In genomic region chr3:182201769-182202168, GRCh38 we compare ENCODE assay signal across 33 cellular contexts.
"Had no signal": no experiment of that assay in that cellular context is flagged by ENCODE, and none has a peak within 500 bp of the region (broad histone marks: within the 10 kb centered on the region; RNA-seq: fewer than 3 reads in every experiment).

No MANE protein-coding gene starts in this region.

- H3K4me1 ChIP-seq: colonic mucosa, heart right ventricle, left lung, lower lobe of right lung, parathyroid adenoma, psoas muscle, right atrium auricular region had no signal

- H3K27ac ChIP-seq: cardiac muscle cell, colonic mucosa, heart right ventricle, left lung, lower lobe of right lung, parathyroid adenoma, psoas muscle, right atrium auricular region had no signal

- H3K4me2 ChIP-seq: smooth muscle cell had no signal

- H2AFZ ChIP-seq: parathyroid adenoma had no signal

- H3K9ac ChIP-seq: parathyroid adenoma had no signal

- ATAC-seq: activated CD4-positive, alpha-beta T cell treated with anti-CD3 and anti-CD28 coated beads for 36 hours; activated CD8-positive, alpha-beta memory T cell treated with anti-CD3 and anti-CD28 coated beads, Interleukin-2, amount 10 ng/mL, durations not matched to agents 7 days and 5 days; activated CD8-positive, alpha-beta T cell treated with anti-CD3 and anti-CD28 coated beads, Interleukin-2, amount 10 ng/mL, durations not matched to agents 7 days and 5 days; activated naive CD8-positive, alpha-beta T cell treated with anti-CD3 and anti-CD28 coated beads, Interleukin-2, amount 50 U/mL, for 24 hours; heart right ventricle; left lung; lower lobe of right lung; mucosa of descending colon; natural killer cell treated with Interleukin-12 subunit alpha and Interleukin-12 subunit beta and Interleukin-15 and Interleukin-18, amount 100 ng/mL, for 72 hours; psoas muscle; stimulated activated memory B cell treated with anti-CD40 and anti-IgM and Interleukin-4, amounts not matched to agents 10 μg/mL and 1 μg/mL and 100 μg/mL, for 72 hours; stimulated activated naive CD8-positive, alpha-beta T cell treated with anti-CD3 and anti-CD28 coated beads, Interleukin-15, amount 100 ng/mL, for 72 hours had no signal

- H3K27ac Mint-ChIP-seq: activated CD4-positive, alpha-beta T cell treated with anti-CD3 and anti-CD28 coated beads for 36 hours; activated CD8-positive, alpha-beta memory T cell treated with anti-CD3 and anti-CD28 coated beads, Interleukin-2, amount 10 ng/mL, durations not matched to agents 7 days and 5 days; activated CD8-positive, alpha-beta T cell treated with anti-CD3 and anti-CD28 coated beads, Interleukin-2, amount 10 ng/mL, durations not matched to agents 7 days and 5 days; activated naive CD4-positive, alpha-beta T cell treated with anti-CD3 and anti-CD28 coated beads, Interleukin-2, amount 50 U/mL, for 24 hours; activated naive CD8-positive, alpha-beta T cell treated with anti-CD3 and anti-CD28 coated beads, Interleukin-2, amount 50 U/mL, for 24 hours; activated T-helper 2 cell treated with anti-CD3 and anti-CD28 coated beads, Interferon-gamma antibody, Interleukin-2, Interleukin-4, amounts not matched to agents 10 μg/mL and 5 μg/mL and 100 μg/mL, durations not matched to agents 14 hours and 24 hours and 36 hours; natural killer cell treated with Interleukin-12 subunit alpha and Interleukin-12 subunit beta and Interleukin-15 and Interleukin-18, amount 100 ng/mL, for 72 hours; stimulated activated memory B cell treated with anti-CD40 and anti-IgM and Interleukin-4, amounts not matched to agents 10 μg/mL and 1 μg/mL and 100 μg/mL, for 72 hours; stimulated activated naive CD8-positive, alpha-beta T cell treated with anti-CD3 and anti-CD28 coated beads, Interleukin-15, amount 100 ng/mL, for 72 hours; T-helper 2 cell treated with Interferon-gamma antibody and Interleukin-4, amounts not matched to agents 5 μg/mL and 100 μg/mL, for 36 hours had no signal

- DNase-seq: activated CD4-positive, alpha-beta T cell treated with anti-CD3 and anti-CD28 coated beads for 36 hours; activated CD4-positive, CD25-positive, alpha-beta regulatory T cell; activated CD8-positive, alpha-beta memory T cell treated with anti-CD3 and anti-CD28 coated beads, Interleukin-2, amount 10 ng/mL, durations not matched to agents 7 days and 5 days; activated CD8-positive, alpha-beta T cell treated with anti-CD3 and anti-CD28 coated beads, Interleukin-2, amount 10 ng/mL, durations not matched to agents 7 days and 5 days; activated naive CD8-positive, alpha-beta T cell treated with anti-CD3 and anti-CD28 coated beads, Interleukin-2, amount 50 U/mL, for 24 hours; activated T-cell treated with anti-CD3 and anti-CD28 coated beads, Interleukin-2, amount 50 U/mL, for 48 hours; amygdala; cerebellar nuclear complex; colonic mucosa; effector CD8-positive, alpha-beta T cell; erythroblast; foreskin melanocyte; heart right ventricle; left lung; lower lobe of right lung; mucosa of descending colon; nucleus accumbens; psoas muscle; stimulated activated CD4-positive, alpha-beta T cell treated with anti-CD3 and anti-CD28 coated beads, Interleukin-1b, Interleukin-23, amount 100 ng/mL, for 48 hours; stimulated activated CD4-positive, alpha-beta T cell treated with anti-CD3 and anti-CD28 coated beads, Interleukin-4, amount 100 ng/mL, for 4 hours; stimulated activated CD8-positive, alpha-beta memory T cell treated with anti-CD3 and anti-CD28 coated beads, Interleukin-4, amount 100 ng/mL, for 48 hours; stimulated activated naive CD8-positive, alpha-beta T cell treated with anti-CD3 and anti-CD28 coated beads, Interleukin-15, amount 100 ng/mL, for 72 hours; substantia nigra; T-helper 1 cell had no signal

- H3K27me3 ChIP-seq: cardiac muscle cell, colonic mucosa, left lung, right atrium auricular region had no signal

- H3K36me3 ChIP-seq: cardiac muscle cell, colonic mucosa, heart right ventricle, left lung, lower lobe of right lung, right atrium auricular region had no signal

- H3K4me1 Mint-ChIP-seq: activated CD4-positive, alpha-beta T cell treated with anti-CD3 and anti-CD28 coated beads for 36 hours; activated CD8-positive, alpha-beta memory T cell treated with anti-CD3 and anti-CD28 coated beads, Interleukin-2, amount 10 ng/mL, durations not matched to agents 7 days and 5 days; activated naive CD4-positive, alpha-beta T cell treated with anti-CD3 and anti-CD28 coated beads, Interleukin-2, amount 50 U/mL, for 24 hours; activated naive CD8-positive, alpha-beta T cell treated with anti-CD3 and anti-CD28 coated beads, Interleukin-2, amount 50 U/mL, for 24 hours; stimulated activated memory B cell treated with anti-CD40 and anti-IgM and Interleukin-4, amounts not matched to agents 10 μg/mL and 1 μg/mL and 100 μg/mL, for 72 hours; stimulated activated naive CD8-positive, alpha-beta T cell treated with anti-CD3 and anti-CD28 coated beads, Interleukin-15, amount 100 ng/mL, for 72 hours had no signal

- H3K4me3 ChIP-seq: cardiac muscle cell, colonic mucosa, heart right ventricle, left lung, lower lobe of right lung, mucosa of descending colon, psoas muscle, right atrium auricular region, smooth muscle cell had no signal

- H3K9me3 ChIP-seq: colonic mucosa, left lung, lower lobe of right lung, mucosa of descending colon, psoas muscle, right atrium auricular region had no signal

- H3K36me3 Mint-ChIP-seq: activated CD8-positive, alpha-beta memory T cell treated with anti-CD3 and anti-CD28 coated beads, Interleukin-2, amount 10 ng/mL, durations not matched to agents 7 days and 5 days; activated naive CD4-positive, alpha-beta T cell treated with anti-CD3 and anti-CD28 coated beads, Interleukin-2, amount 50 U/mL, for 24 hours; natural killer cell treated with Interleukin-12 subunit alpha and Interleukin-12 subunit beta and Interleukin-15 and Interleukin-18, amount 100 ng/mL, for 72 hours; stimulated activated memory B cell treated with anti-CD40 and anti-IgM and Interleukin-4, amounts not matched to agents 10 μg/mL and 1 μg/mL and 100 μg/mL, for 72 hours had no signal

- H3K9me3 Mint-ChIP-seq: activated naive CD4-positive, alpha-beta T cell treated with anti-CD3 and anti-CD28 coated beads, Interleukin-2, amount 50 U/mL, for 24 hours; activated naive CD8-positive, alpha-beta T cell treated with anti-CD3 and anti-CD28 coated beads, Interleukin-2, amount 50 U/mL, for 24 hours; activated T-helper 2 cell treated with anti-CD3 and anti-CD28 coated beads, Interferon-gamma antibody, Interleukin-2, Interleukin-4, amounts not matched to agents 10 μg/mL and 5 μg/mL and 100 μg/mL, durations not matched to agents 14 hours and 24 hours and 36 hours; natural killer cell treated with Interleukin-12 subunit alpha and Interleukin-12 subunit beta and Interleukin-15 and Interleukin-18, amount 100 ng/mL, for 72 hours; stimulated activated memory B cell treated with anti-CD40 and anti-IgM and Interleukin-4, amounts not matched to agents 10 μg/mL and 1 μg/mL and 100 μg/mL, for 72 hours; T-helper 2 cell treated with Interferon-gamma antibody and Interleukin-4, amounts not matched to agents 5 μg/mL and 100 μg/mL, for 36 hours had no signal

- H3K4me3 Mint-ChIP-seq: activated CD4-positive, alpha-beta T cell treated with anti-CD3 and anti-CD28 coated beads for 36 hours; activated CD8-positive, alpha-beta memory T cell treated with anti-CD3 and anti-CD28 coated beads, Interleukin-2, amount 10 ng/mL, durations not matched to agents 7 days and 5 days; activated CD8-positive, alpha-beta T cell treated with anti-CD3 and anti-CD28 coated beads, Interleukin-2, amount 10 ng/mL, durations not matched to agents 7 days and 5 days; activated naive CD4-positive, alpha-beta T cell treated with anti-CD3 and anti-CD28 coated beads, Interleukin-2, amount 50 U/mL, for 24 hours; activated naive CD8-positive, alpha-beta T cell treated with anti-CD3 and anti-CD28 coated beads, Interleukin-2, amount 50 U/mL, for 24 hours; natural killer cell treated with Interleukin-12 subunit alpha and Interleukin-12 subunit beta and Interleukin-15 and Interleukin-18, amount 100 ng/mL, for 72 hours; stimulated activated memory B cell treated with anti-CD40 and anti-IgM and Interleukin-4, amounts not matched to agents 10 μg/mL and 1 μg/mL and 100 μg/mL, for 72 hours; stimulated activated naive CD8-positive, alpha-beta T cell treated with anti-CD3 and anti-CD28 coated beads, Interleukin-15, amount 100 ng/mL, for 72 hours; T-helper 2 cell treated with Interferon-gamma antibody and Interleukin-4, amounts not matched to agents 5 μg/mL and 100 μg/mL, for 36 hours had no signal

- H3K27me3 Mint-ChIP-seq: activated CD4-positive, alpha-beta T cell treated with anti-CD3 and anti-CD28 coated beads for 36 hours; activated CD8-positive, alpha-beta memory T cell treated with anti-CD3 and anti-CD28 coated beads, Interleukin-2, amount 10 ng/mL, durations not matched to agents 7 days and 5 days; activated naive CD4-positive, alpha-beta T cell treated with anti-CD3 and anti-CD28 coated beads, Interleukin-2, amount 50 U/mL, for 24 hours; activated naive CD8-positive, alpha-beta T cell treated with anti-CD3 and anti-CD28 coated beads, Interleukin-2, amount 50 U/mL, for 24 hours; natural killer cell treated with Interleukin-12 subunit alpha and Interleukin-12 subunit beta and Interleukin-15 and Interleukin-18, amount 100 ng/mL, for 72 hours; stimulated activated memory B cell treated with anti-CD40 and anti-IgM and Interleukin-4, amounts not matched to agents 10 μg/mL and 1 μg/mL and 100 μg/mL, for 72 hours; stimulated activated naive CD8-positive, alpha-beta T cell treated with anti-CD3 and anti-CD28 coated beads, Interleukin-15, amount 100 ng/mL, for 72 hours had no signal
